5 cellular contexts compared by ENCODE assay signal in genomic region chr7:1036164-1036928, GRCh38. TPM values are rescaled to one million over a fixed set of nuclear protein-coding genes. Genes with fewer than 3 reads are reported as not detected.
"Had no signal": no experiment of that assay in that cellular context is flagged by ENCODE, and none has a peak within 500 bp of the region (broad histone marks: within the 10 kb centered on the region; RNA-seq: fewer than 3 reads in every experiment).

No MANE protein-coding gene starts in this region.

RNA-seq across cellular contexts. Expression of gene CYP2W1, which starts 53.4 kb away (rescaled TPM):
- total RNA-seq: GM23248, H4, H7, HT1080 had no signal
- polyA plus RNA-seq: GM23248, IgD-negative memory B cell had no signal
